In the genomic region with DNA sequence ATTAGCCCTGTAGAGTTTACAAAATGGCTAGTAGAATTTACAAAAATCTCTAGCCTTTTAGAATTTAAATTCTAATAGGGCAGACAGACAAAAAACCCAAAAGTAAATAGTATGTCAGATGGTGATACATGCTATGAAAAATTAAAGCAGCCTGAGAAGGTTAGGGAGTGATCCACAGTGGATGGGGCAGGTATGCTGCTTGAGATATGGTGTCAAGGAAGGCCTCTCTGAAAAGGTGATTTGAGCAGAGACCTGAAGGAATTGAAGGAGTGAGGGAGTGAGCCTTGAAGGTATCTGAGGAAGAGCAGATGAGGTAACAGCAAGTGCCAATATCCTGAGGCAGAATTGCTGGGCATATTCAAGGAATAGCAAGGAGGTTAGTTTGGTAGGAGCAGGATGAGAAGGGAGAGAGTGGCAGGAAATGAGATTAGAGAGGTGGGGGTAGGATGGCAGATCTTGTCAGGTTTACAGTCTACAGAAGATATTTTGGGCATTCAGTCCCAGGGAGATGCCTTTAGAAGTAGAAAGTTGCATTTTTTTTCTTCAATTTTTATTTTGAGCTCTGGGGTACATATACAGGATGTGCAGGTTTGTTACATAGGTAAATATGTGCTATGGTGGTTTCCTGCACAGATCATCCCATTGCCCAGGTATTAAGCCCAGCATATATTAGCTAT, we compare ENCODE assay signal across 23 cellular contexts. TPM values are rescaled to one million over a fixed set of nuclear protein-coding genes. Genes with fewer than 3 reads are reported as not detected.
DNase-seq lines count a peak whose midpoint lies in the region; ATAC-seq and TF ChIP-seq lines count a peak whose summit lies in the region.
"Had no signal": no experiment of that assay in that cellular context is flagged by ENCODE, and none has a peak within 500 bp of the region (broad histone marks: within the 10 kb centered on the region; RNA-seq: fewer than 3 reads in every experiment).

No MANE protein-coding gene starts in this region.

- H3K27me3 ChIP-seq in naive thymus-derived CD4-positive, alpha-beta T cell (ENCODE audit: control insufficient read depth in 2 of 2, insufficient read depth in 2 of 2, low read length in 2 of 2), result no peaks in the 10 kb centered on the region
- H3K27me3 ChIP-seq in heart right ventricle, result no peaks in the 10 kb centered on the region
- H3K27me3 ChIP-seq: left lung, right lobe of liver, upper lobe of right lung had no signal

- no peaks in the 10 kb centered on the region for H3K4me1 ChIP-seq in HEK293 (ENCODE audit: control insufficient read depth, insufficient read depth, low read length)
- H3K4me1 ChIP-seq in naive thymus-derived CD4-positive, alpha-beta T cell (ENCODE audit: control insufficient read depth in 2 of 2, insufficient read depth in 2 of 2, low read length in 2 of 2), result peaks cover 8 to 31% of the 10 kb centered on the region in 2 donors
- H3K4me1 ChIP-seq in heart right ventricle, result peaks cover 0 to 19% (median 11%) of the 10 kb centered on the region in 9 donors
- H3K4me1 ChIP-seq: left lung, right lobe of liver, upper lobe of right lung had no signal

- peak; percentile 14 for ATAC-seq in naive thymus-derived CD4-positive, alpha-beta T cell
- ATAC-seq in GM19395 (IDR thresholded peaks at IDR 0.05; ENCODE audit: unreplicated experiment), result no peak
- no peak for ATAC-seq in heart right ventricle
- ATAC-seq: left lung, right lobe of liver, upper lobe of right lung had no signal

- H3K4me3 Mint-ChIP-seq in activated CD4-positive, alpha-beta T cell treated with anti-CD3 and anti-CD28 coated beads, Interleukin-2, amount 10 ng/mL, durations not matched to agents 7 days and 5 days, result no peak overlapping the region
- H3K4me3 Mint-ChIP-seq in activated naive CD8-positive, alpha-beta T cell, result peak overlapping the region; percentile 21
- H3K4me3 Mint-ChIP-seq in naive thymus-derived CD4-positive, alpha-beta T cell, result peak overlapping the region; percentile 6 to 82 (median 38)

- in situ Hi-C loops in KBM-7 (cut with MboI; ENCODE audit: low pct_unique_long_range_greater_than_20kb, low sequenced_read_pairs), result no loop called here

- H3K4me3 ChIP-seq in HEK293 (ENCODE audit: low read depth, low read length), result no peak overlapping the region
- no peak overlapping the region for H3K4me3 ChIP-seq in naive thymus-derived CD4-positive, alpha-beta T cell (ENCODE audit: low read length)
- H3K4me3 ChIP-seq in heart right ventricle, result no peak overlapping the region
- H3K4me3 ChIP-seq: GM23248, left lung, right lobe of liver, SK-N-MC, upper lobe of right lung had no signal

- H3K36me3 ChIP-seq in HEK293 (ENCODE audit: control insufficient read depth in 2 of 2, insufficient read depth in 1 of 2, low read length in 2 of 2) (no peaks in the 10 kb centered on the region), heart right ventricle (no peaks in the 10 kb centered on the region)
- no peaks in the 10 kb centered on the region for H3K36me3 ChIP-seq in naive thymus-derived CD4-positive, alpha-beta T cell (ENCODE audit: control insufficient read depth in 2 of 3, insufficient read depth in 3 of 3, low read length in 3 of 3)
- H3K36me3 ChIP-seq: right lobe of liver, upper lobe of right lung had no signal

- peaks cover 59% of the 10 kb centered on the region for H3K4me1 Mint-ChIP-seq in activated CD4-positive, alpha-beta T cell treated with anti-CD3 and anti-CD28 coated beads, Interleukin-2, amount 10 ng/mL, durations not matched to agents 7 days and 5 days
- peaks cover 69% of the 10 kb centered on the region for H3K4me1 Mint-ChIP-seq in activated naive CD8-positive, alpha-beta T cell (ENCODE audit: low read depth)
- H3K4me1 Mint-ChIP-seq in naive thymus-derived CD4-positive, alpha-beta T cell, result peaks cover 31 to 81% (median 71%) of the 10 kb centered on the region in 7 donors

- DNase-seq in activated CD4-positive, alpha-beta T cell treated with anti-CD3 and anti-CD28 coated beads, Interleukin-2, amount 10 ng/mL, durations not matched to agents 7 days and 5 days, result no peak
- no peak for DNase-seq in activated CD4-positive, alpha-beta T cell treated with anti-CD3 and anti-CD28 coated beads for 1 hour
- peak in 2 of 9 donors; percentile 1 to 21 for DNase-seq in naive thymus-derived CD4-positive, alpha-beta T cell
- DNase-seq in KBM-7 (no peak), heart right ventricle (no peak)
- DNase-seq: activated CD4-positive, CD25-positive, alpha-beta regulatory T cell; aorta; caudate nucleus; GM23248; left lung; midbrain; NCI-H1048; NCI-H2029 treated with DMSO at 0.1 percent for 48 hours; NCI-H446 treated with DMSO at 0.1 percent for 48 hours; posterior cingulate gyrus; right lobe of liver; T1000; upper lobe of right lung had no signal

- H3K27ac ChIP-seq in HEK293 (ENCODE audit: extremely low read depth, low read depth, low read length) (no peak overlapping the region), heart right ventricle (no peak overlapping the region)
- H3K27ac ChIP-seq in naive thymus-derived CD4-positive, alpha-beta T cell (ENCODE audit: low read depth, low read length), result peak overlapping the region; percentile 60
- H3K27ac ChIP-seq: GM23248, left lung, right lobe of liver, SK-N-MC, upper lobe of right lung had no signal

- no peaks in the 10 kb centered on the region for H3K27me3 Mint-ChIP-seq in activated CD4-positive, alpha-beta T cell treated with anti-CD3 and anti-CD28 coated beads, Interleukin-2, amount 10 ng/mL, durations not matched to agents 7 days and 5 days
- no peaks in the 10 kb centered on the region for H3K27me3 Mint-ChIP-seq in activated naive CD8-positive, alpha-beta T cell
- H3K27me3 Mint-ChIP-seq in naive thymus-derived CD4-positive, alpha-beta T cell, result no peaks in the 10 kb centered on the region

- peaks cover 43% of the 10 kb centered on the region for H3K36me3 Mint-ChIP-seq in activated CD4-positive, alpha-beta T cell treated with anti-CD3 and anti-CD28 coated beads, Interleukin-2, amount 10 ng/mL, durations not matched to agents 7 days and 5 days (ENCODE audit: low read depth)
- H3K36me3 Mint-ChIP-seq in activated naive CD8-positive, alpha-beta T cell, result peaks cover 9% of the 10 kb centered on the region
- H3K36me3 Mint-ChIP-seq in naive thymus-derived CD4-positive, alpha-beta T cell, result peaks cover 0 to 37% (median 4%) of the 10 kb centered on the region in 5 donors

- CTCF ChIA-PET in activated CD4-positive, alpha-beta T cell treated with anti-CD3 and anti-CD28 coated beads, Interleukin-2, amount 10 ng/mL, durations not matched to agents 7 days and 5 days (lab: Charles Lee), result no interaction called here
- CTCF ChIA-PET in HEK293 (lab: Yijun Ruan, JAX), result no interaction called here
- CTCF ChIA-PET in naive thymus-derived CD4-positive, alpha-beta T cell (lab: Charles Lee), result no interaction called here

- intact Hi-C loops in naive thymus-derived CD4-positive, alpha-beta T cell (cut with micrococcal nuclease), result loop anchor here (1.0 to 5.0 kb wide), 5 partner anchors 10 to 171 kb away; a partner anchor contains a TSS
- intact Hi-C loops in heart right ventricle (cut with DNase I), result no loop called here

- H3K9me3 Mint-ChIP-seq in activated CD4-positive, alpha-beta T cell treated with anti-CD3 and anti-CD28 coated beads, Interleukin-2, amount 10 ng/mL, durations not matched to agents 7 days and 5 days, result peaks cover 7% of the 10 kb centered on the region
- H3K9me3 Mint-ChIP-seq in activated naive CD8-positive, alpha-beta T cell (ENCODE audit: low read depth), result no peaks in the 10 kb centered on the region
- peaks cover 0 to 8% (median 0%) of the 10 kb centered on the region in 11 donors for H3K9me3 Mint-ChIP-seq in naive thymus-derived CD4-positive, alpha-beta T cell
- H3K9me3 Mint-ChIP-seq: neural crest cell had no signal

- peak overlapping the region; percentile 72 for H3K27ac Mint-ChIP-seq in activated CD4-positive, alpha-beta T cell treated with anti-CD3 and anti-CD28 coated beads, Interleukin-2, amount 10 ng/mL, durations not matched to agents 7 days and 5 days
- H3K27ac Mint-ChIP-seq in activated naive CD8-positive, alpha-beta T cell, result peak overlapping the region; percentile 86
- peak overlapping the region; percentile 64 to 96 (median 88) for H3K27ac Mint-ChIP-seq in naive thymus-derived CD4-positive, alpha-beta T cell

- POLR2A ChIA-PET in activated CD4-positive, alpha-beta T cell treated with anti-CD3 and anti-CD28 coated beads, Interleukin-2, amount 10 ng/mL, durations not matched to agents 7 days and 5 days (lab: Charles Lee), result interaction anchor here (0.6 kb wide), 1 partner anchor 15 kb away, joined by 3 read pairs; no protein-coding TSS in a partner anchor
- POLR2A ChIA-PET in HEK293 (lab: Yijun Ruan, JAX), result no interaction called here
- POLR2A ChIA-PET in naive thymus-derived CD4-positive, alpha-beta T cell (lab: Charles Lee), result interaction anchor here (1.0 to 1.1 kb wide), 3 partner anchors 42 to 170 kb away, joined by 3 read pairs; no protein-coding TSS in a partner anchor

- H3K9me3 ChIP-seq in HEK293 (ENCODE audit: control insufficient read depth, insufficient read depth, low read depth, low read length) (no peaks in the 10 kb centered on the region), heart right ventricle (no peaks in the 10 kb centered on the region)
- H3K9me3 ChIP-seq in naive thymus-derived CD4-positive, alpha-beta T cell (ENCODE audit: control insufficient read depth in 2 of 3, low read length in 3 of 3), result no peaks in the 10 kb centered on the region
- H3K9me3 ChIP-seq: left lung, right lobe of liver, upper lobe of right lung had no signal

- TF ChIP-seq CTCF in HEK293 (tag by site-specific recombination; IDR thresholded peaks at IDR 0.05), result no peak
- no peak for TF ChIP-seq CTCF in heart right ventricle (IDR thresholded peaks at IDR 0.05)

TF ChIP-seq in HEK293, 187 proteins besides CTCF, POLR2A, EP300 and RAD21:
- TF ChIP-seq ZNF623 (tag by site-specific recombination; IDR thresholded peaks at IDR 0.05) (peak; percentile 55), ZNF501 (tag by site-specific recombination; IDR thresholded peaks at IDR 0.05) (no peak)
TF ChIP-seq in HEK293: peak in this region for 1.

RNA-seq across cellular contexts. Expression of a gene that starts 40.8 kb away (rescaled TPM):
- total RNA-seq in activated CD4-positive, alpha-beta T cell treated with anti-CD3 and anti-CD28 coated beads, Interleukin-2, amount 10 ng/mL, durations not matched to agents 7 days and 5 days, result 10 to 100 TPM; 32.8 to 38.9 TPM
- total RNA-seq in naive thymus-derived CD4-positive, alpha-beta T cell, result 10 to 100 TPM; 26.3 to 72.2 (median 45.3) TPM
- polyA plus RNA-seq in naive thymus-derived CD4-positive, alpha-beta T cell, result 10 to 100 TPM; 53.7 to 57.4 TPM
- 10 to 100 TPM; 30.6 to 44.3 (median 36.0) TPM for total RNA-seq in heart right ventricle
- polyA plus RNA-seq in heart right ventricle, result 10 to 100 TPM; 26.3 to 29.0 TPM

Comparison
In these comparisons a context has a peak if more than half of its experiments do, and no peak if none do; other contexts are left out.
1. intact Hi-C loops: an anchor here in naive thymus-derived CD4-positive, alpha-beta T cell (1.0 to 5.0 kb wide); none called in heart right ventricle.